ENCODE assay signal across 20 cellular contexts in genomic region chr19:54608205-54608604, GRCh38. TPM values are rescaled to one million over a fixed set of nuclear protein-coding genes. Genes with fewer than 3 reads are reported as not detected.
DNase-seq lines count a peak whose midpoint lies in the region; ATAC-seq and TF ChIP-seq lines count a peak whose summit lies in the region.
"Had no signal": no experiment of that assay in that cellular context is flagged by ENCODE, and none has a peak within 500 bp of the region (broad histone marks: within the 10 kb centered on the region; RNA-seq: fewer than 3 reads in every experiment).

No MANE protein-coding gene starts in this region.

- intact Hi-C loops in dendritic cell treated with granulocyte-macrophage colony-stimulating factor and Interleukin-4, amounts not matched to agents 40 ng/mL and 50 ng/mL, for 4 days (cut with micrococcal nuclease), result loop anchor here (5.0 kb wide), 2 partner anchors 34 to 36 kb away; partner anchors contain the start of gene LILRA2
- intact Hi-C loops in posterior vena cava (cut with DNase I) (no loop called here), tibial artery (cut with DNase I; ENCODE audit: low total_unique reads) (no loop called here)

- H3K4me3 Mint-ChIP-seq in dendritic cell treated with granulocyte-macrophage colony-stimulating factor and Interleukin-4, amounts not matched to agents 40 ng/mL and 50 ng/mL, for 4 days, result no peak overlapping the region
- H3K4me3 Mint-ChIP-seq: CD4-positive, alpha-beta T cell; CD8-positive, alpha-beta memory T cell had no signal

- no peak overlapping the region for H2AFZ ChIP-seq in OCI-LY3 (ENCODE audit: low read depth, low read length)
- H2AFZ ChIP-seq: GM23248 had no signal

- ATAC-seq in GM18873 (IDR thresholded peaks at IDR 0.05; ENCODE audit: low FRiP score, unreplicated experiment), result no peak

- H3K27me3 Mint-ChIP-seq in dendritic cell treated with granulocyte-macrophage colony-stimulating factor and Interleukin-4, amounts not matched to agents 40 ng/mL and 50 ng/mL, for 4 days, result peaks cover 7% of the 10 kb centered on the region

- H3K36me3 Mint-ChIP-seq in dendritic cell treated with granulocyte-macrophage colony-stimulating factor and Interleukin-4, amounts not matched to agents 40 ng/mL and 50 ng/mL, for 4 days (ENCODE audit: low read depth), result no peaks in the 10 kb centered on the region
- H3K36me3 Mint-ChIP-seq: CD8-positive, alpha-beta memory T cell had no signal

- no peak overlapping the region for H3K9ac ChIP-seq in OCI-LY3 (ENCODE audit: low read length)
- H3K9ac ChIP-seq: GM23248 had no signal

- H3K4me1 ChIP-seq in OCI-LY3 (ENCODE audit: low read length), result peaks cover 43% of the 10 kb centered on the region
- H3K4me1 ChIP-seq in tibial artery, result no peaks in the 10 kb centered on the region

- DNase-seq in posterior vena cava (ENCODE audit: low spot score), result peak; percentile 52
- no peak for DNase-seq in tibial artery
- no peak for DNase-seq in NCI-H2107 treated with DMSO at 0.1 percent for 48 hours (lab: John Stamatoyannopoulos, UW; ENCODE audit: unreplicated experiment)
- DNase-seq in activated CD4-positive, alpha-beta T cell treated with anti-CD3 and anti-CD28 coated beads for 4 hours, result no peak
- DNase-seq: CD4-positive, alpha-beta T cell; CD8-positive, alpha-beta memory T cell; DMS 273 treated with DMSO at 0.1 percent for 48 hours; DMS79; EL; GDM1; GM23248; H7; HCEC 1CT had no signal

- H3K79me2 ChIP-seq in OCI-LY3 (ENCODE audit: low read length), result no peaks in the 10 kb centered on the region

- no peak overlapping the region for H3K4me3 ChIP-seq in OCI-LY3 (ENCODE audit: low read length)
- no peak overlapping the region for H3K4me3 ChIP-seq in tibial artery
- H3K4me3 ChIP-seq: GM23248 had no signal

- H3K36me3 ChIP-seq in OCI-LY3 (replicated peaks; ENCODE audit: low read depth, low read length) (peaks cover 12% of the 10 kb centered on the region), tibial artery (no peaks in the 10 kb centered on the region)

- peaks cover 31% of the 10 kb centered on the region for H3K9me3 ChIP-seq in OCI-LY3 (ENCODE audit: insufficient read depth, low read length)
- H3K9me3 ChIP-seq in tibial artery, result peaks cover 0 to 8% (median 3%) of the 10 kb centered on the region in 3 donors

- H3K4me2 ChIP-seq in OCI-LY3 (ENCODE audit: low read length), result no peak overlapping the region

- H3K9me3 Mint-ChIP-seq in dendritic cell treated with granulocyte-macrophage colony-stimulating factor and Interleukin-4, amounts not matched to agents 40 ng/mL and 50 ng/mL, for 4 days, result peaks cover 8% of the 10 kb centered on the region

- H3K27ac ChIP-seq in OCI-LY3 (ENCODE audit: low read length), result peak overlapping the region; percentile 85
- H3K27ac ChIP-seq in tibial artery, result no peak overlapping the region
- H3K27ac ChIP-seq: C4-2B, GM23248 had no signal

- H3K4me1 Mint-ChIP-seq in dendritic cell treated with granulocyte-macrophage colony-stimulating factor and Interleukin-4, amounts not matched to agents 40 ng/mL and 50 ng/mL, for 4 days (ENCODE audit: low read depth), result peaks cover 75% of the 10 kb centered on the region
- H3K4me1 Mint-ChIP-seq: CD8-positive, alpha-beta memory T cell had no signal

- no peaks in the 10 kb centered on the region for H3K27me3 ChIP-seq in OCI-LY3 (ENCODE audit: low read depth, low read length)
- H3K27me3 ChIP-seq in tibial artery, result no peaks in the 10 kb centered on the region

- H3K27ac Mint-ChIP-seq in dendritic cell treated with granulocyte-macrophage colony-stimulating factor and Interleukin-4, amounts not matched to agents 40 ng/mL and 50 ng/mL, for 4 days, result peak overlapping the region; percentile 83
- H3K27ac Mint-ChIP-seq: CD4-positive, alpha-beta T cell; CD8-positive, alpha-beta memory T cell had no signal

- TF ChIP-seq CTCF in OCI-LY3 (IDR thresholded peaks at IDR 0.05; ENCODE audit: low read depth, low read length) (no peak), tibial artery (IDR thresholded peaks at IDR 0.05) (no peak)

- H4K20me1 ChIP-seq in OCI-LY3 (ENCODE audit: insufficient read depth, low read length), result no peaks in the 10 kb centered on the region

RNA-seq across cellular contexts. Expression of gene LILRA1, which starts 14.8 kb away (rescaled TPM):
- 1 to 10 TPM; 1.7 to 1.8 TPM for total RNA-seq in posterior vena cava
- total RNA-seq: A172; A673; CD8-positive, alpha-beta memory T cell; GM23248; H1; H7 had no signal

RNA-seq across cellular contexts. Expression of gene LILRB1, which starts 22.1 kb away (rescaled TPM):
- total RNA-seq in posterior vena cava, result 1 to 10 TPM; 4.7 to 8.2 TPM
- total RNA-seq: A172, A673, GM23248, H1, H7 had no signal

RNA-seq across cellular contexts. Expression of gene LILRA2, which starts 34.6 kb away (rescaled TPM):
- 1 to 10 TPM; 2.8 to 6.6 TPM for total RNA-seq in posterior vena cava
- total RNA-seq: A172; A673; CD8-positive, alpha-beta memory T cell; GM23248; H1; H7 had no signal

RNA-seq across cellular contexts. Expression of gene LILRB4, which starts 54.6 kb away (rescaled TPM):
- total RNA-seq in posterior vena cava, result 1 to 10 TPM; 2.7 to 8.7 TPM
- total RNA-seq: A172, A673, GM23248, H1, H7 had no signal
